In the genomic region with DNA sequence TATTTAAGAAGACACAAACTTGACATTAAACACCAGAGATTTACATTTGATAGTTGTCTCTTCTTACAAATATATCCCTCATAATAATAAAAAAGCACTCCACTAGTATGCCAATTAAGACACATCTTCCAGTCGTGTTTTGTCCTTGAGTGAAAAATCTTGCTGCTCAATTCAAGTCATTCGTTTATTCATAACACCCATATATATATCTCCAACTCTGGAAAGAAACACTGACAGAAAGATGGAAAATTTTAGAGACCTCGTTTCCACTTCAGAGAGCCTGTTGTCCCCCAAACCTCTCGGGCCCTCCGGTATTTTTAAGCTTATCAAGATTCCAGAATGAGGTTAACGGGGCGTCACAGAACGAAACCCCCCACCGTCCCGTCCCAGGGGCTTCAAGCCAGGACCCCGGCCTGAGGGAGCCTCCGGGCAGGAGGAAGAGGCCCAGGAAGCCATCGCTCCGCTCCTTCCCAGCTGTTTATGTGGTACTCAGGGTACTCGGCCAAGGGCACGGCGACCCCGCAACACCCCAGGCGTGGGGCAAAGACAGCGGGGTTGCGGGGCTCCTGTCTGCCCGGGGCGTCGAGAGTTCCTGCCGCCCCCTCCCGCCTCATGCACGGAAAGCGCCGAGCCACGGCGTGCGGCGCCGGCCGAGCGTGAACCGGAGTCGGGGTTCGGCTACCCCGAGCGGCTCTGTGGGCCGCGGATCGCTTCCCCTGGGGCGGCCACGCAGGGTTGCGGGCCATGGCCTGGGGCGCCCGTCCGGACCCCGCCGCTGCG, we compare ENCODE assay signal across 8 cellular contexts. TPM values are rescaled to one million over a fixed set of nuclear protein-coding genes. Genes with fewer than 3 reads are reported as not detected.
DNase-seq lines count a peak whose midpoint lies in the region; ATAC-seq and TF ChIP-seq lines count a peak whose summit lies in the region.

No MANE protein-coding gene starts in this region.

- ATAC-seq in HG03060 (IDR thresholded peaks at IDR 0.05; ENCODE audit: low read depth, unreplicated experiment) (peak; percentile 12), GM19328 (IDR thresholded peaks at IDR 0.05; ENCODE audit: unreplicated experiment) (no peak), GM18870 (IDR thresholded peaks at IDR 0.05; ENCODE audit: unreplicated experiment) (no peak), GM18498 (IDR thresholded peaks at IDR 0.05; ENCODE audit: unreplicated experiment) (no peak)

- peak overlapping the region; percentile 82 for H3K4me3 Mint-ChIP-seq in Calu3 (ENCODE audit: low read depth, unreplicated experiment)
- peak overlapping the region; percentile 64 for H3K4me3 Mint-ChIP-seq in osteocyte (ENCODE audit: unreplicated experiment)

- H3K9me3 Mint-ChIP-seq in Calu3 (ENCODE audit: low read depth, unreplicated experiment) = no peaks in the 10 kb centered on the region
- no peaks in the 10 kb centered on the region for H3K9me3 Mint-ChIP-seq in osteocyte (ENCODE audit: unreplicated experiment)

- no peak for TF ChIP-seq CTCF in Calu3 (IDR thresholded peaks at IDR 0.05; ENCODE audit: unreplicated experiment)
- TF ChIP-seq CTCF in foreskin fibroblast (IDR thresholded peaks at IDR 0.05; ENCODE audit: low read depth, low read length) = no peak
- TF ChIP-seq CTCF in osteocyte (IDR thresholded peaks at IDR 0.05) = no peak

- peak overlapping the region; percentile 53 to 66 for H3K4me3 ChIP-seq in foreskin fibroblast (ENCODE audit: low read depth in 1 of 2, low read length in 2 of 2)

- no peaks in the 10 kb centered on the region for H3K4me1 Mint-ChIP-seq in Calu3 (ENCODE audit: low read depth, unreplicated experiment)
- H3K4me1 Mint-ChIP-seq in osteocyte (ENCODE audit: unreplicated experiment) = peaks cover 34% of the 10 kb centered on the region

- H3K27me3 Mint-ChIP-seq in Calu3 (ENCODE audit: unreplicated experiment) (no peaks in the 10 kb centered on the region), osteocyte (ENCODE audit: unreplicated experiment) (no peaks in the 10 kb centered on the region)

- no TSS peak for BruUV-seq in Calu3 (replicated peaks; lab: Mats Ljungman, UMichigan)

- H3K27ac Mint-ChIP-seq in Calu3 (ENCODE audit: unreplicated experiment) (peak overlapping the region; percentile 79), osteocyte (ENCODE audit: unreplicated experiment) (peak overlapping the region; percentile 89)

- CTCF ChIA-PET in Calu3 (lab: Charles Lee) = no interaction called here

- DNase-seq in Calu3 = no peak
- DNase-seq in activated T-cell treated with anti-CD3 and anti-CD28 coated beads, Interleukin-2, amount 50 U/mL, for 1 hour = peak; percentile 69
- peak in 1 of 2 donors; percentile 59 for DNase-seq in foreskin fibroblast
- DNase-seq in osteocyte (ENCODE audit: extremely low spot score, unreplicated experiment) = peak; percentile 85

- intact Hi-C loops in Calu3 (cut with micrococcal nuclease; ENCODE audit: unreplicated experiment) = loop anchor here (5.0 kb wide), 1 partner anchor 60 kb away; no protein-coding TSS in a partner anchor

- H3K36me3 Mint-ChIP-seq in Calu3 (ENCODE audit: insufficient read depth, unreplicated experiment) = peaks cover 30% of the 10 kb centered on the region
- no peaks in the 10 kb centered on the region for H3K36me3 Mint-ChIP-seq in osteocyte (ENCODE audit: unreplicated experiment)

RNA-seq across cellular contexts. Expression of gene SNX9, which starts 0.6 kb away (rescaled TPM):
- total RNA-seq in Calu3 (2022) (16.6 and 17.7 TPM in 2 replicates), osteocyte (65.0 and 65.2 TPM in 2 replicates)
